ENCODE assay signal across 8 cellular contexts in genomic region chr16:27204232-27204915, GRCh38. TPM values are rescaled to one million over a fixed set of nuclear protein-coding genes. Genes with fewer than 3 reads are reported as not detected.
A peak's percentile ranks its signal among the peaks of the same experiment; 100 is the strongest.
DNase-seq lines count a peak whose midpoint lies in the region; ATAC-seq and TF ChIP-seq lines count a peak whose summit lies in the region.

No MANE protein-coding gene starts in this region.

- TF ChIP-seq CTCF in cardiac muscle cell (IDR thresholded peaks at IDR 0.05; ENCODE audit: low read depth, low read length), result no peak
- TF ChIP-seq CTCF in WTC11 (IDR thresholded peaks at IDR 0.05), result no peak
- TF ChIP-seq CTCF in sigmoid colon (IDR thresholded peaks at IDR 0.05), result no peak

- TF ChIP-seq EP300 in sigmoid colon (IDR thresholded peaks at IDR 0.05), result no peak

- peaks cover 9% of the 10 kb centered on the region for H3K4me1 ChIP-seq in cardiac muscle cell (ENCODE audit: low read depth)
- H3K4me1 ChIP-seq in sigmoid colon, result peaks cover 0 to 15% (median 12%) of the 10 kb centered on the region in 4 donors

- no peak for ATAC-seq in WTC11

- POLR2A ChIA-PET in WTC11 (lab: Charles Lee), result interaction anchor here (0.6 to 1.3 kb wide), 3 partner anchors 25 to 75 kb away, joined by 3 read pairs; no protein-coding TSS in a partner anchor

- 23 to 34% methylated on average over 23 of the region's 23 CpGs for WGBS in sigmoid colon, 2 donors

- H3K27me3 ChIP-seq in cardiac muscle cell, result no peaks in the 10 kb centered on the region
- H3K27me3 ChIP-seq in sigmoid colon, result no peaks in the 10 kb centered on the region

- H3K9me3 ChIP-seq in cardiac muscle cell (ENCODE audit: low read depth) (no peaks in the 10 kb centered on the region), sigmoid colon (no peaks in the 10 kb centered on the region)

- H3K4me3 Mint-ChIP-seq in WTC11, result peak overlapping the region; percentile 96

- H3K36me3 Mint-ChIP-seq in WTC11, result no peaks in the 10 kb centered on the region

- TF ChIP-seq POLR2A in sigmoid colon (IDR thresholded peaks at IDR 0.05), result no peak

- CTCF ChIA-PET in WTC11 (lab: Charles Lee), result interaction anchor here (0.8 to 3.9 kb wide), 9 partner anchors 11 to 224 kb away, joined by 3 to 31 read pairs (median 4); no protein-coding TSS in a partner anchor

- H3K27ac ChIP-seq in cardiac muscle cell, result peak overlapping the region; percentile 99
- peak overlapping the region; percentile 91 to 96 (median 92) for H3K27ac ChIP-seq in sigmoid colon

- H3K4me3 ChIP-seq in cardiac muscle cell, result peak overlapping the region; percentile 44
- H3K4me3 ChIP-seq in sigmoid colon, result peak overlapping the region; percentile 57 to 67 (median 60)

- H3K27ac Mint-ChIP-seq in WTC11, result peak overlapping the region; percentile 100

- H3K4me1 Mint-ChIP-seq in WTC11, result peaks cover 13% of the 10 kb centered on the region

- peaks cover 10% of the 10 kb centered on the region for H3K9me3 Mint-ChIP-seq in WTC11

- intact Hi-C loops in cardiac septum (cut with DNase I), result no loop called here
- intact Hi-C loops in sigmoid colon (cut with DNase I), result loop anchor here (5.0 kb wide), 1 partner anchor 63 kb away; the partner anchor contains the start of gene NSMCE1

- H3K36me3 ChIP-seq in cardiac muscle cell, result no peaks in the 10 kb centered on the region
- H3K36me3 ChIP-seq in sigmoid colon, result no peaks in the 10 kb centered on the region

- DNase-seq in cardiac muscle cell (ENCODE audit: low read depth in 1 of 2, low spot score in 1 of 2), result no peak
- no peak for DNase-seq in cardiac septum (ENCODE audit: low spot score)
- DNase-seq in WTC11 (ENCODE audit: low spot score), result no peak
- DNase-seq in germinal center (ENCODE audit: low spot score), result peak; percentile 32
- DNase-seq in sigmoid colon, result no peak
- no peak for DNase-seq in NCI-H1417 treated with DMSO at 0.1 percent for 48 hours (lab: John Stamatoyannopoulos, UW)
- DNase-seq in A172 (ENCODE audit: low spot score), result no peak
- no peak for DNase-seq in activated CD4-positive, alpha-beta T cell treated with anti-CD3 and anti-CD28 coated beads for 48 hours

- no peaks in the 10 kb centered on the region; the same call in none of the 2 replicates for H3K27me3 Mint-ChIP-seq in WTC11 (ENCODE audit: low read depth)

TF ChIP-seq in WTC11, 78 proteins besides CTCF, POLR2A, EP300 and RAD21:
- no peak for TF ChIP-seq HMGXB4 (CRISPR knock-in tag; IDR thresholded peaks at IDR 0.05)
- TF ChIP-seq GRHL2 (CRISPR knock-in tag; IDR thresholded peaks at IDR 0.05; ENCODE audit: insufficient replicate concordance, severe bottlenecking), result no peak
- no peak for TF ChIP-seq E2F5 (CRISPR knock-in tag; IDR thresholded peaks at IDR 0.05)
- TF ChIP-seq IRF2 (CRISPR knock-in tag; IDR thresholded peaks at IDR 0.05; ENCODE audit: borderline replicate concordance, low read depth), result no peak
- TF ChIP-seq JAZF1 (CRISPR knock-in tag; IDR thresholded peaks at IDR 0.05), result no peak
TF ChIP-seq in WTC11: peak in this region for 0.

RNA-seq across cellular contexts. Expression of gene KDM8, which starts 1.0 kb away (rescaled TPM):
- total RNA-seq in cardiac muscle cell, result 5.7 and 8.5 TPM in 2 replicates
- 10.5 TPM in 2 replicates for polyA plus RNA-seq in cardiac muscle cell
- total RNA-seq in cardiac septum, result 3.0 TPM
- total RNA-seq in WTC11 (2021), result 10.9 to 16.5 TPM (median 11.7 TPM) in 3 replicates
- total RNA-seq in sigmoid colon, result 1 to 10 TPM; 2.5 to 6.8 (median 3.7) TPM
- 1 to 10 TPM; 5.1 to 5.4 (median 5.4) TPM for polyA plus RNA-seq in sigmoid colon
- total RNA-seq in A172 (2014; rRNA removed; shearing (Covaris generic)), result 2.7 and 6.0 TPM in 2 replicates
